Comparison of ENCODE assay signal across 1 cellular context in genomic region chr11:18243783-18244362, GRCh38.
TF ChIP-seq lines count a peak whose summit lies in the region.

No MANE protein-coding gene starts in this region.

TF ChIP-seq in H1, 55 proteins besides CTCF, POLR2A, EP300 and RAD21:
- TF ChIP-seq KDM4A (IDR thresholded peaks at IDR 0.05; ENCODE audit: low read depth, low read length, severe bottlenecking) (no peak), TEAD4 (IDR thresholded peaks at IDR 0.05; ENCODE audit: low read depth, low read length) (no peak), CHD2 (IDR thresholded peaks at IDR 0.05; ENCODE audit: low read length) (no peak), BCL11A (IDR thresholded peaks at IDR 0.05; ENCODE audit: low read depth in 2 of 2, low read length in 2 of 2) (no peak), SRF (IDR thresholded peaks at IDR 0.05; ENCODE audit: low read depth, low read length) (no peak), CREB1 (IDR thresholded peaks at IDR 0.05) (0 out of 2 replicates have a peak, but pooled peaks have one; percentile 21), YY1 (IDR thresholded peaks at IDR 0.05; ENCODE audit: low read depth, low read length) (peak; percentile 40; the same call in 1 of the 2 replicates), ATF3 (IDR thresholded peaks at IDR 0.05; ENCODE audit: insufficient read depth, low read depth, low read length) (no peak)
